In the genomic region with DNA sequence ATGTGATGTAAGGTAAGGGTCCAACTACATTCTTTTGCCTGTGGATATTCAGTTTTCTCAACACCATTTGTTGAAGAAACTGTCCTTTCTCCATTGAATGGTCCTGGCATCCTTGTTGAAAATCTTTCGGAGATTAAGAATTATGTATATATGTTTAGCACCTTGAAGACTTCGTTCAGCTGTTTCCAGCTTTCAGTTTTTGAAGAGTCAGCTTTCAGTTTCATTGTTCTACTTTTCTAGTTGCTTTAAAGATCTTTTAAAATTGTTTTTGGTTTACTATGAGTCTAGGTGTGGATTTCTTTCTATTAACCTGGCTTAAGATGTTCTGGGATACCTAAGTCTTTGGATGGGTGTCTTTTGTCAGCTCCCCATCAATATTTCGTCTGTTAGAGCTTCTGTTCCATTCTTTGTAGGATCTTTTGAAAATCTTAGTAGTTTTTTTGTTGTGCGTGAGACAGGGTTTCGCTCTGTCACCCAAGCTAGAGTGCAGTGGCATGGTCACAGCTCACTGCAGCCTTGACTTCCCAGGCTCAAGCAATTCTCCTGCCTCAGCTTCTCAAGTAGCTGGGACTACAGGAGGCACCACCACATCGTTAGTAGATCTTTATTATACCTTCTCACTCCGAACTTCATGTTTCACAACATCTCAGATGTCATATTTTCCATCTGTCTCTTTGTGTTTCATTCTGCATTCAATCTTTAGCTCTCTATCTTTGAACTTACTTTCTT, we compare ENCODE assay signal across 8 cellular contexts.
DNase-seq lines count a peak whose midpoint lies in the region; ATAC-seq and TF ChIP-seq lines count a peak whose summit lies in the region.
"Had no signal": no experiment of that assay in that cellular context is flagged by ENCODE, and none has a peak within 500 bp of the region (broad histone marks: within the 10 kb centered on the region; RNA-seq: fewer than 3 reads in every experiment).

No MANE protein-coding gene starts in this region.

- no peaks in the 10 kb centered on the region for H3K79me2 ChIP-seq in SU-DHL-6 (ENCODE audit: insufficient read depth, low read length)

- no peaks in the 10 kb centered on the region for H3K9me2 ChIP-seq in SU-DHL-6 (replicated peaks; ENCODE audit: insufficient read depth, low read length)

- DNase-seq in stimulated activated CD4-positive, alpha-beta T cell treated with anti-CD3 and anti-CD28 coated beads, Interleukin-4, amount 100 ng/mL, for 1 hour: peak; percentile 15
- no peak for DNase-seq in DMS 273 (lab: John Stamatoyannopoulos, UW; ENCODE audit: unreplicated experiment)
- DNase-seq in iPS-NIHi11 (ENCODE audit: low spot score): no peak
- DNase-seq in kidney glomerular epithelial cell (lab: John Stamatoyannopoulos, UW): no peak

- peak overlapping the region; percentile 39 for H3K4me3 ChIP-seq in SU-DHL-6 (ENCODE audit: insufficient read depth, low read length, poor library complexity, severe bottlenecking)
- H3K4me3 ChIP-seq: HAP-1 had no signal

- peak overlapping the region; percentile 51 for H3K9ac ChIP-seq in SU-DHL-6 (ENCODE audit: low read length)

- H2AFZ ChIP-seq in SU-DHL-6 (ENCODE audit: low read depth, low read length, severe bottlenecking): peak overlapping the region; percentile 69

- H3K36me3 ChIP-seq in SU-DHL-6 (ENCODE audit: low read length): no peaks in the 10 kb centered on the region
- H3K36me3 ChIP-seq: HAP-1 had no signal

- H4K20me1 ChIP-seq in SU-DHL-6 (ENCODE audit: low read depth, low read length): no peaks in the 10 kb centered on the region

- H3F3A ChIP-seq in SU-DHL-6 (ENCODE audit: insufficient read depth): peaks cover 34% of the 10 kb centered on the region

- H3K27ac ChIP-seq in SU-DHL-6 (ENCODE audit: low read depth, low read length): peak overlapping the region; percentile 89

- ATAC-seq in GM19043 (IDR thresholded peaks at IDR 0.05; ENCODE audit: low read depth, unreplicated experiment): peak; percentile 45
- ATAC-seq in HG02840 (IDR thresholded peaks at IDR 0.05; ENCODE audit: low FRiP score, unreplicated experiment): peak; percentile 64

- H3K4me2 ChIP-seq in SU-DHL-6 (ENCODE audit: low read depth, low read length, poor library complexity, severe bottlenecking): peak overlapping the region; percentile 89

- H3K9me3 ChIP-seq in SU-DHL-6 (ENCODE audit: insufficient read depth, low read length): no peaks in the 10 kb centered on the region
- H3K9me3 ChIP-seq: HAP-1 had no signal

- H3K27me3 ChIP-seq in SU-DHL-6 (ENCODE audit: low read length): no peaks in the 10 kb centered on the region

- TF ChIP-seq CTCF in SU-DHL-6 (IDR thresholded peaks at IDR 0.05; ENCODE audit: insufficient read depth, low read length, poor library complexity, severe bottlenecking): no peak
